ENCODE assay signal across 2 cellular contexts in the genomic region with DNA sequence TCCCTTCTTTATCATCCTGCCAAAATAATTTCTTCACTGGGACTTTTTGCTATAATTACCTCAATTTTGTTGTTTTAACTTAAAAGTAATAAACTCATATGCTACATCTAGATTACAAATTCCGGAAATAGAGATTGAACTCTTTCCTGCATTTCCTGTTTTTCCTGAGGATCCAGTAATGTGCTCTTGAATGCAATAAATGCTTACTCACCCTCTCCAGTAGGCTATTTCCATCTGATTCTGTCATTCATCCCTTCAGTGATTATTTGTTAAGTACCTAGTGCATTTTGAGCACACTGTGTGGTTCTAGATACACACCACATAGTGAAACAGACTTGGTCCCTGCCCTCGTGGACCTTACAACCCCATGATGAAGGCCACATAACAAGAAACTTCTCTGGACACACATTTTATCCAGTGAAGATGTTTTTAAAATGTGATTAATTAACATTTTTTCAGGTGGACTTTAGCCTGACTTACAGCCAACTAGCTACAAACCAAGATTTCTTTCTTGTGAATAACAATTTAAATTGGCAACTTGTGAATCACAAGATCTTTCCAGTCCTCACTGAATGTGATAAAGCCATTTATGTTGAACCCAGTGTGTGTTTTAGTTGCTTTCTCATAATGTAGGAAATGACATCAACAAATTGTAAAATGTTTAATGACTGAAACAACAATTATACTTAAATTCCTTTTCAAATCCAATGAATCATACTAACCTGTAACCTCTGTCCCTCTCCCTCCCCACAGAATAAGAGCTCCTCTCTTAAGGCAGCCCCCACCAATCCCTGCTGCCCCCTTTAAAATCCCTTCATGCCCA.
A peak's percentile ranks its signal among the peaks of the same experiment; 100 is the strongest.
TF ChIP-seq lines count a peak whose summit lies in the region.

No MANE protein-coding gene starts in this region.

TF ChIP-seq in IMR-90, 13 proteins besides CTCF, POLR2A, EP300 and RAD21 (continued from another document):
- 0 out of 2 replicates have a peak, but pooled peaks have one; percentile 1 for TF ChIP-seq MAFK (IDR thresholded peaks at IDR 0.05; ENCODE audit: low read depth, low read length)
- TF ChIP-seq, protein P1, sequence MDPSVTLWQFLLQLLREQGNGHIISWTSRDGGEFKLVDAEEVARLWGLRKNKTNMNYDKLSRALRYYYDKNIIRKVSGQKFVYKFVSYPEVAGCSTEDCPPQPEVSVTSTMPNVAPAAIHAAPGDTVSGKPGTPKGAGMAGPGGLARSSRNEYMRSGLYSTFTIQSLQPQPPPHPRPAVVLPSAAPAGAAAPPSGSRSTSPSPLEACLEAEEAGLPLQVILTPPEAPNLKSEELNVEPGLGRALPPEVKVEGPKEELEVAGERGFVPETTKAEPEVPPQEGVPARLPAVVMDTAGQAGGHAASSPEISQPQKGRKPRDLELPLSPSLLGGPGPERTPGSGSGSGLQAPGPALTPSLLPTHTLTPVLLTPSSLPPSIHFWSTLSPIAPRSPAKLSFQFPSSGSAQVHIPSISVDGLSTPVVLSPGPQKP (IDR thresholded peaks at IDR 0.05; ENCODE audit: borderline replicate concordance, low read depth, low read length) = no peak
- no peak for TF ChIP-seq MAZ (IDR thresholded peaks at IDR 0.05; ENCODE audit: borderline replicate concordance, low read depth, low read length)
- no peak for TF ChIP-seq CHD1 (IDR thresholded peaks at IDR 0.05; ENCODE audit: low read depth, low read length)
- TF ChIP-seq MXI1 (IDR thresholded peaks at IDR 0.05; ENCODE audit: borderline replicate concordance, low read depth, low read length) = no peak
- TF ChIP-seq, protein P2, sequence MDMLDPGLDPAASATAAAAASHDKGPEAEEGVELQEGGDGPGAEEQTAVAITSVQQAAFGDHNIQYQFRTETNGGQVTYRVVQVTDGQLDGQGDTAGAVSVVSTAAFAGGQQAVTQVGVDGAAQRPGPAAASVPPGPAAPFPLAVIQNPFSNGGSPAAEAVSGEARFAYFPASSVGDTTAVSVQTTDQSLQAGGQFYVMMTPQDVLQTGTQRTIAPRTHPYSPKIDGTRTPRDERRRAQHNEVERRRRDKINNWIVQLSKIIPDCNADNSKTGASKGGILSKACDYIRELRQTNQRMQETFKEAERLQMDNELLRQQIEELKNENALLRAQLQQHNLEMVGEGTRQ (IDR thresholded peaks at IDR 0.05; ENCODE audit: low read depth, low read length) = no peak
- no peak for TF ChIP-seq RFX5 (IDR thresholded peaks at IDR 0.05; ENCODE audit: low read depth, low read length)
- TF ChIP-seq NFE2L2 (IDR thresholded peaks at IDR 0.05; ENCODE audit: low read depth, low read length) = 0 out of 2 replicates have a peak, but pooled peaks have one; percentile 40

TF ChIP-seq in K562, 482 proteins besides CTCF, POLR2A, EP300 and RAD21 (continued from another document):
- peak; percentile 31 for TF ChIP-seq C11orf30 (IDR thresholded peaks at IDR 0.05; ENCODE audit: low read depth)
- peak; percentile 32; the same call in 1 of the 2 replicates for TF ChIP-seq NFE2 (IDR thresholded peaks at IDR 0.05; ENCODE audit: low read depth)
- TF ChIP-seq NFRKB (IDR thresholded peaks at IDR 0.05; ENCODE audit: low read depth) = no peak
- no peak for TF ChIP-seq ZNF311 (CRISPR knock-in tag; IDR thresholded peaks at IDR 0.05)
- TF ChIP-seq MTA1 (IDR thresholded peaks at IDR 0.05; ENCODE audit: borderline replicate concordance) = no peak
